ENCODE assay signal across 9 cellular contexts in the genomic region with DNA sequence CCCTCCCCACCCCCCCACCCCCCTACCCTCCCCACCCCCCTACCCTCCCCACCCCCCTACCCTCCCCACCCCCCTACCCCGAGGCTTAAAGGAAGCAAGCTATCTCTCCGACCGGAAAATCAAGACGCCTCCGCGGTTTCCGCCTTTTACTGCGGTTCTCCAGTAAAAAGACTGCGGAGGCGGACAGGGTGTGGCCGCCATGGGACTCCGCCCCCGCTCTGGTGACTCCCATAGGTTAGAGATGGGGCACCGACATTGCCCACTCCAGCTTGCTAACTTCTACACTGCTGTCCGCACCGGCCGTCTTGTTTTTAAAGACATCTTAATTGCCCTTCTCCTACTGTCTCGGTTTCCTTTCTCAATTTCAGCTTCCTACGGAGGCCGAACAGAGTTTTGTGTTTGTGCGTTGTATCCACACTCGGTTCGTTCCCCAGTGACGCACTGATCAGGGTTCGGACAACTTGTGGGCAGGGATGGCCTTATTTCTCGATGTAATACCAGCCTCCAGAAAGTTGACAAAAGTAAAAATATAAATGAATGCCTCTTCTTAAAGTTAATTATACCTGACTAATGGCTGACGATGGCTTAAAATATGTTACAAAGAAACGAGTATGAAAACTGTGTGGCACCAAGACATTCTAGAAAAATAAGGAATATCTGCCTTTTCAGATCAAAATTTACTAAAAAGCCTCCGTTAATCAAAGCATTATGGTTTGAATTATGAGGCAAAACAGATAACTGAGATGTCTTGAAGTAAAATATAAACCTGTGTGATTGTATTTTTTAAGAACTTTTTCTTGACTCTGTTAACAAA. TPM values are rescaled to one million over a fixed set of nuclear protein-coding genes. Genes with fewer than 3 reads are reported as not detected.
DNase-seq lines count a peak whose midpoint lies in the region; ATAC-seq lines count a peak whose summit lies in the region.
"Had no signal": no experiment of that assay in that cellular context is flagged by ENCODE, and none has a peak within 500 bp of the region (broad histone marks: within the 10 kb centered on the region; RNA-seq: fewer than 3 reads in every experiment).

No MANE protein-coding gene starts in this region.

- H3K27ac ChIP-seq in mesenchymal stem cell (ENCODE audit: low read length, poor library complexity, severe bottlenecking) (no peak overlapping the region), aorta (ENCODE audit: low read depth in 1 of 2, low read length in 2 of 2) (no peak overlapping the region)

- CTCF ChIA-PET in activated CD8-positive, alpha-beta memory T cell treated with anti-CD3 and anti-CD28 coated beads, Interleukin-2, amount 10 ng/mL, durations not matched to agents 7 days and 5 days (lab: Charles Lee): interaction anchor here (1.1 kb wide), 1 partner anchor 70 kb away, joined by 3 read pairs; no protein-coding TSS in a partner anchor

- no peak overlapping the region for H4K91ac ChIP-seq in mesenchymal stem cell (ENCODE audit: low read length)

- H3K36me3 ChIP-seq in mesenchymal stem cell (ENCODE audit: control insufficient read depth in 1 of 2, insufficient read depth in 2 of 2, low read depth in 1 of 2, low read length in 2 of 2): peaks cover 12 to 25% of the 10 kb centered on the region in 2 experiments
- peaks cover 8 to 9% of the 10 kb centered on the region in 2 donors for H3K36me3 ChIP-seq in aorta (ENCODE audit: control insufficient read depth in 1 of 2, insufficient read depth in 2 of 2, low read length in 1 of 2)

- H3K79me1 ChIP-seq in mesenchymal stem cell (replicated peaks; ENCODE audit: low read length, poor library complexity, severe bottlenecking): peaks cover 22% of the 10 kb centered on the region

- H3K27me3 Mint-ChIP-seq in activated CD8-positive, alpha-beta memory T cell treated with anti-CD3 and anti-CD28 coated beads, Interleukin-2, amount 10 ng/mL, durations not matched to agents 7 days and 5 days: peaks cover 8% of the 10 kb centered on the region

- intact Hi-C loops in aorta (cut with DNase I): no loop called here

- no peak overlapping the region for H2AK5ac ChIP-seq in mesenchymal stem cell (ENCODE audit: low read length, severe bottlenecking)

- no peak overlapping the region for H3K4ac ChIP-seq in mesenchymal stem cell (ENCODE audit: low read depth in 1 of 2, low read length in 2 of 2)

- peak overlapping the region; percentile 16 for H3K27ac Mint-ChIP-seq in activated CD8-positive, alpha-beta memory T cell treated with anti-CD3 and anti-CD28 coated beads, Interleukin-2, amount 10 ng/mL, durations not matched to agents 7 days and 5 days

- no peak overlapping the region for H3K23ac ChIP-seq in mesenchymal stem cell (ENCODE audit: low read length in 2 of 2)

- H3K9me3 Mint-ChIP-seq in activated CD8-positive, alpha-beta memory T cell treated with anti-CD3 and anti-CD28 coated beads, Interleukin-2, amount 10 ng/mL, durations not matched to agents 7 days and 5 days (ENCODE audit: low read depth): peaks cover 6% of the 10 kb centered on the region

- no peak overlapping the region for H3K14ac ChIP-seq in mesenchymal stem cell (ENCODE audit: low read length in 2 of 2)

- H3K4me2 ChIP-seq in mesenchymal stem cell (ENCODE audit: low read length, poor library complexity, severe bottlenecking): no peak overlapping the region

- ATAC-seq in activated CD8-positive, alpha-beta memory T cell treated with anti-CD3 and anti-CD28 coated beads, Interleukin-2, amount 10 ng/mL, durations not matched to agents 7 days and 5 days: no peak
- no peak for ATAC-seq in aorta (ENCODE audit: low FRiP score)

- no peak overlapping the region for H2BK5ac ChIP-seq in mesenchymal stem cell (ENCODE audit: low read depth, low read length, poor library complexity, severe bottlenecking)

- H2BK12ac ChIP-seq in mesenchymal stem cell (ENCODE audit: low read length in 2 of 2): no peak overlapping the region

- H2BK120ac ChIP-seq in mesenchymal stem cell (ENCODE audit: low read depth, low read length): no peak overlapping the region

- H3K36me3 Mint-ChIP-seq in activated CD8-positive, alpha-beta memory T cell treated with anti-CD3 and anti-CD28 coated beads, Interleukin-2, amount 10 ng/mL, durations not matched to agents 7 days and 5 days: peaks cover 30% of the 10 kb centered on the region

- peaks cover 8% of the 10 kb centered on the region for H3K4me1 ChIP-seq in mesenchymal stem cell (ENCODE audit: control insufficient read depth, insufficient read depth, low read depth, low read length)
- no peaks in the 10 kb centered on the region for H3K4me1 ChIP-seq in aorta (ENCODE audit: control insufficient read depth in 1 of 2, insufficient read depth in 2 of 2, low read length in 2 of 2)

- no peak overlapping the region for H4K8ac ChIP-seq in mesenchymal stem cell (ENCODE audit: low read length)

- H3K9ac ChIP-seq in mesenchymal stem cell (ENCODE audit: low read length): no peak overlapping the region

- no peak overlapping the region for H3K18ac ChIP-seq in mesenchymal stem cell (ENCODE audit: low read depth in 1 of 2, low read length in 2 of 2)

- peak; percentile 59 for DNase-seq in activated CD8-positive, alpha-beta memory T cell treated with anti-CD3 and anti-CD28 coated beads, Interleukin-2, amount 10 ng/mL, durations not matched to agents 7 days and 5 days
- DNase-seq in activated CD8-positive, alpha-beta memory T cell treated with anti-CD3 and anti-CD28 coated beads for 24 hours: no peak
- peak; percentile 50 for DNase-seq in activated naive CD4-positive, alpha-beta T cell treated with Interleukin-2 at 50 U/mL for 16 hours
- DNase-seq in mesenchymal stem cell (peak; percentile 18), aorta (peak; percentile 68 to 86), hippocampal formation (lab: John Stamatoyannopoulos, UW) (no peak), SK-N-DZ (ENCODE audit: low spot score) (no peak), SKM-1 (lab: John Stamatoyannopoulos, UW; ENCODE audit: unreplicated experiment) (no peak)

- H3K27me3 ChIP-seq in mesenchymal stem cell (ENCODE audit: control insufficient read depth in 1 of 2, insufficient read depth in 1 of 2, low read length in 2 of 2): no peaks in the 10 kb centered on the region
- H3K27me3 ChIP-seq in aorta (ENCODE audit: control insufficient read depth in 1 of 2, insufficient read depth in 2 of 2, low read length in 1 of 2): no peaks in the 10 kb centered on the region

- H2AFZ ChIP-seq in mesenchymal stem cell (ENCODE audit: low read depth, low read length): no peak overlapping the region

- H3K9me3 ChIP-seq in mesenchymal stem cell (ENCODE audit: control insufficient read depth, low read length) (peaks cover 16% of the 10 kb centered on the region), aorta (ENCODE audit: control insufficient read depth, low read length) (no peaks in the 10 kb centered on the region)

- peak overlapping the region; percentile 59 for H3K4me3 Mint-ChIP-seq in activated CD8-positive, alpha-beta memory T cell treated with anti-CD3 and anti-CD28 coated beads, Interleukin-2, amount 10 ng/mL, durations not matched to agents 7 days and 5 days

- peaks cover 22% of the 10 kb centered on the region for H3K4me1 Mint-ChIP-seq in activated CD8-positive, alpha-beta memory T cell treated with anti-CD3 and anti-CD28 coated beads, Interleukin-2, amount 10 ng/mL, durations not matched to agents 7 days and 5 days

- whole genome bisulfite sequencing in mesenchymal stem cell: 93% methylated on average over 25 of the region's 29 CpGs
- WGBS in aorta, 2 donors: 84 to 87% methylated on average over 25 to 29 of the region's 29 CpGs

- H3K4me3 ChIP-seq in mesenchymal stem cell (ENCODE audit: insufficient read depth in 1 of 2, low read depth in 1 of 2, low read length in 2 of 2): no peak overlapping the region
- no peak overlapping the region for H3K4me3 ChIP-seq in aorta (ENCODE audit: low read length in 2 of 2)

- no peak overlapping the region for H2BK15ac ChIP-seq in mesenchymal stem cell (ENCODE audit: low read depth, poor library complexity, severe bottlenecking)

RNA-seq across cellular contexts. Expression of a gene that starts 1.1 kb away (rescaled TPM):
- total RNA-seq in activated CD8-positive, alpha-beta memory T cell treated with anti-CD3 and anti-CD28 coated beads, Interleukin-2, amount 10 ng/mL, durations not matched to agents 7 days and 5 days: 10 to 100 TPM; 12.3 to 12.9 TPM
- 4.7 TPM for polyA plus RNA-seq in mesenchymal stem cell (2013, experiment 1 of 2)
- polyA plus RNA-seq in mesenchymal stem cell (2013, experiment 2 of 2): 4.2 TPM
- total RNA-seq in aorta: 1 to 10 TPM; 7.4 to 8.1 TPM
- 1 to 10 TPM; 4.0 to 4.5 TPM for polyA plus RNA-seq in aorta
- 9.5 and 12.0 TPM in 2 replicates for polyA plus RNA-seq in SK-N-DZ (2014; cell fraction: cytosol; rRNA removed)
- polyA plus RNA-seq in SK-N-DZ (2014; cell fraction: nucleus; rRNA removed): 9.0 and 10.5 TPM in 2 replicates

RNA-seq across cellular contexts. Expression of a gene that starts 20.4 kb away (rescaled TPM):
- under 1 TPM; 0.07 to 0.09 TPM for total RNA-seq in activated CD8-positive, alpha-beta memory T cell treated with anti-CD3 and anti-CD28 coated beads, Interleukin-2, amount 10 ng/mL, durations not matched to agents 7 days and 5 days
- not detected for polyA plus RNA-seq in mesenchymal stem cell (2013, experiment 1 of 2)
- polyA plus RNA-seq in mesenchymal stem cell (2013, experiment 2 of 2): not detected
- 1 to 10 TPM; 2.9 to 4.5 TPM for total RNA-seq in aorta
- polyA plus RNA-seq in aorta: 1 to 10 TPM in 1 of 2 donors, under 1 TPM in 1; 0.20 to 1.6 TPM
- polyA plus RNA-seq in SK-N-DZ (2014; cell fraction: cytosol; rRNA removed): not detected in 2 replicates
- polyA plus RNA-seq in SK-N-DZ (2014; cell fraction: nucleus; rRNA removed): not detected in 2 replicates

RNA-seq across cellular contexts. Expression of a gene that starts 47.2 kb away (rescaled TPM):
- total RNA-seq in activated CD8-positive, alpha-beta memory T cell treated with anti-CD3 and anti-CD28 coated beads, Interleukin-2, amount 10 ng/mL, durations not matched to agents 7 days and 5 days: 10 to 100 TPM; 21.5 to 25.6 TPM
- polyA plus RNA-seq in mesenchymal stem cell (2013, experiment 1 of 2): 17.6 TPM
- 17.5 TPM for polyA plus RNA-seq in mesenchymal stem cell (2013, experiment 2 of 2)
- total RNA-seq in aorta: 10 to 100 TPM; 26.2 to 27.4 TPM
- polyA plus RNA-seq in aorta: 10 to 100 TPM in 1 of 2 donors, 1 to 10 TPM in 1; 8.3 to 17.2 TPM
- polyA plus RNA-seq in SK-N-DZ (2014; cell fraction: cytosol; rRNA removed): 84.0 and 94.6 TPM in 2 replicates
- polyA plus RNA-seq in SK-N-DZ (2014; cell fraction: nucleus; rRNA removed): 95.6 and 96.7 TPM in 2 replicates

RNA-seq across cellular contexts. Expression of a gene that starts 48.1 kb away (rescaled TPM):
- total RNA-seq in activated CD8-positive, alpha-beta memory T cell treated with anti-CD3 and anti-CD28 coated beads, Interleukin-2, amount 10 ng/mL, durations not matched to agents 7 days and 5 days: not detected
- 0.28 TPM for polyA plus RNA-seq in mesenchymal stem cell (2013, experiment 1 of 2)
- 0.21 TPM for polyA plus RNA-seq in mesenchymal stem cell (2013, experiment 2 of 2)
- not detected for total RNA-seq in aorta
- polyA plus RNA-seq in aorta: not detected
- not detected in 2 replicates for polyA plus RNA-seq in SK-N-DZ (2014; cell fraction: cytosol; rRNA removed)
- polyA plus RNA-seq in SK-N-DZ (2014; cell fraction: nucleus; rRNA removed): not detected in 2 replicates
- polyA plus RNA-seq: adipose tissue had no signal

Comparison
In these comparisons a context has a peak if more than half of its experiments do, and no peak if none do; other contexts are left out.
1. DNase-seq: peak in activated CD8-positive, alpha-beta memory T cell treated with anti-CD3 and anti-CD28 coated beads, Interleukin-2, amount 10 ng/mL, durations not matched to agents 7 days and 5 days (single experiment), activated naive CD4-positive, alpha-beta T cell treated with Interleukin-2 at 50 U/mL for 16 hours (single experiment), mesenchymal stem cell (single experiment) and aorta (2 of 2); none in activated CD8-positive, alpha-beta memory T cell treated with anti-CD3 and anti-CD28 coated beads for 24 hours (single experiment), hippocampal formation (0 of 2), SK-N-DZ (single experiment) and SKM-1 (single experiment).